In genomic region chr15:90570643-90571042, GRCh38 we compare ENCODE assay signal across 10 cellular contexts. TPM values are rescaled to one million over a fixed set of nuclear protein-coding genes. Genes with fewer than 3 reads are reported as not detected.
DNase-seq lines count a peak whose midpoint lies in the region; ATAC-seq and TF ChIP-seq lines count a peak whose summit lies in the region.
"Had no signal": no experiment of that assay in that cellular context is flagged by ENCODE, and none has a peak within 500 bp of the region (broad histone marks: within the 10 kb centered on the region; RNA-seq: fewer than 3 reads in every experiment).

No MANE protein-coding gene starts in this region.

- no peak overlapping the region for H3K4me3 ChIP-seq in adrenal gland
- H3K4me3 ChIP-seq in naive thymus-derived CD4-positive, alpha-beta T cell (ENCODE audit: low read length): no peak overlapping the region

- peaks cover 17% of the 10 kb centered on the region for H3K36me3 Mint-ChIP-seq in stimulated activated naive CD8-positive, alpha-beta T cell treated with anti-CD3 and anti-CD28 coated beads, Interleukin-15, Interleukin-2, amounts not matched to agents 100 ng/mL and 50 ng/mL, for 24 hours (ENCODE audit: low read depth)
- peaks cover 2 to 39% (median 5%) of the 10 kb centered on the region in 5 donors for H3K36me3 Mint-ChIP-seq in naive thymus-derived CD4-positive, alpha-beta T cell

- no peak for TF ChIP-seq POLR2A in adrenal gland (IDR thresholded peaks at IDR 0.05)

- H3K27me3 Mint-ChIP-seq in stimulated activated naive CD8-positive, alpha-beta T cell treated with anti-CD3 and anti-CD28 coated beads, Interleukin-15, Interleukin-2, amounts not matched to agents 100 ng/mL and 50 ng/mL, for 24 hours: no peaks in the 10 kb centered on the region
- H3K27me3 Mint-ChIP-seq in naive thymus-derived CD4-positive, alpha-beta T cell: no peaks in the 10 kb centered on the region

- peak overlapping the region; percentile 44 for H3K4me3 Mint-ChIP-seq in stimulated activated naive CD8-positive, alpha-beta T cell treated with anti-CD3 and anti-CD28 coated beads, Interleukin-15, Interleukin-2, amounts not matched to agents 100 ng/mL and 50 ng/mL, for 24 hours
- H3K4me3 Mint-ChIP-seq in naive thymus-derived CD4-positive, alpha-beta T cell: peak overlapping the region; percentile 25 to 76 (median 66)

- no peaks in the 10 kb centered on the region for H3K9me3 ChIP-seq in adrenal gland (replicated peaks in 1 of 3)
- H3K9me3 ChIP-seq in naive thymus-derived CD4-positive, alpha-beta T cell (ENCODE audit: control insufficient read depth in 2 of 3, low read length in 3 of 3): no peaks in the 10 kb centered on the region

- no peaks in the 10 kb centered on the region for H3K27me3 ChIP-seq in adrenal gland
- H3K27me3 ChIP-seq in naive thymus-derived CD4-positive, alpha-beta T cell (ENCODE audit: control insufficient read depth in 2 of 2, insufficient read depth in 2 of 2, low read length in 2 of 2): no peaks in the 10 kb centered on the region

- peaks cover 14 to 35% of the 10 kb centered on the region in 2 donors for H3K4me1 ChIP-seq in adrenal gland (replicated peaks in 1 of 2)
- peaks cover 41 to 92% of the 10 kb centered on the region in 2 donors for H3K4me1 ChIP-seq in naive thymus-derived CD4-positive, alpha-beta T cell (ENCODE audit: control insufficient read depth in 2 of 2, insufficient read depth in 2 of 2, low read length in 2 of 2)

- WGBS in adrenal gland, 4 donors: 37 to 52% (median 37%) methylated on average over 5 of the region's 5 CpGs

- intact Hi-C loops in adrenal gland (cut with DNase I): no loop called here
- intact Hi-C loops in naive thymus-derived CD4-positive, alpha-beta T cell (cut with micrococcal nuclease): loop anchor here in 1 of 2 donors (5.0 kb wide), 1 partner anchor 147 kb away; the partner anchor contains the start of gene BLM

- POLR2A ChIA-PET in naive thymus-derived CD4-positive, alpha-beta T cell (lab: Charles Lee): interaction anchor here (1.0 to 2.2 kb wide), 4 partner anchors 9 to 31 kb away, joined by 3 to 15 read pairs (median 4); no protein-coding TSS in a partner anchor

- no peak for ATAC-seq in stimulated activated naive CD8-positive, alpha-beta T cell treated with anti-CD3 and anti-CD28 coated beads, Interleukin-15, Interleukin-2, amounts not matched to agents 100 U/mL and 50 U/mL, for 24 hours
- ATAC-seq in naive thymus-derived CD4-positive, alpha-beta T cell: no peak

- DNase-seq in stimulated activated naive CD8-positive, alpha-beta T cell treated with anti-CD3 and anti-CD28 coated beads, Interleukin-15, Interleukin-2, amounts not matched to agents 100 U/mL and 50 U/mL, for 24 hours: no peak
- DNase-seq in adrenal gland: no peak
- no peak for DNase-seq in naive thymus-derived CD4-positive, alpha-beta T cell
- no peak for DNase-seq in putamen (ENCODE audit: low spot score)
- no peak for DNase-seq in HPDE6-E6E7 (ENCODE audit: extremely low spot score)
- DNase-seq in kidney glomerular epithelial cell (lab: John Stamatoyannopoulos, UW): no peak
- DNase-seq in iPS-NIHi7 (ENCODE audit: extremely low spot score): no peak
- DNase-seq: NCI-H1092 treated with DMSO at 0.1 percent for 48 hours, NCI-H510A treated with DMSO at 0.1 percent for 48 hours had no signal

- peak overlapping the region; percentile 64 for H3K27ac Mint-ChIP-seq in stimulated activated naive CD8-positive, alpha-beta T cell treated with anti-CD3 and anti-CD28 coated beads, Interleukin-15, Interleukin-2, amounts not matched to agents 100 ng/mL and 50 ng/mL, for 24 hours
- H3K27ac Mint-ChIP-seq in naive thymus-derived CD4-positive, alpha-beta T cell: peak overlapping the region; percentile 57 to 96 (median 88)

- H3K27ac ChIP-seq in adrenal gland: peak overlapping the region in 3 of 5 donors; percentile 52 to 78 (median 55)
- peak overlapping the region; percentile 22 for H3K27ac ChIP-seq in naive thymus-derived CD4-positive, alpha-beta T cell (ENCODE audit: low read depth, low read length)

- H3K9me3 Mint-ChIP-seq in stimulated activated naive CD8-positive, alpha-beta T cell treated with anti-CD3 and anti-CD28 coated beads, Interleukin-15, Interleukin-2, amounts not matched to agents 100 ng/mL and 50 ng/mL, for 24 hours: no peaks in the 10 kb centered on the region
- H3K9me3 Mint-ChIP-seq in naive thymus-derived CD4-positive, alpha-beta T cell: peaks cover 0 to 7% (median 0%) of the 10 kb centered on the region in 11 donors

- no peaks in the 10 kb centered on the region for H3K36me3 ChIP-seq in adrenal gland (replicated peaks in 1 of 2)
- H3K36me3 ChIP-seq in naive thymus-derived CD4-positive, alpha-beta T cell (ENCODE audit: control insufficient read depth in 2 of 3, insufficient read depth in 3 of 3, low read length in 3 of 3): no peaks in the 10 kb centered on the region

- H3K4me1 Mint-ChIP-seq in stimulated activated naive CD8-positive, alpha-beta T cell treated with anti-CD3 and anti-CD28 coated beads, Interleukin-15, Interleukin-2, amounts not matched to agents 100 ng/mL and 50 ng/mL, for 24 hours (ENCODE audit: low read depth): peaks cover 88% of the 10 kb centered on the region
- peaks cover 55 to 97% (median 89%) of the 10 kb centered on the region in 7 donors for H3K4me1 Mint-ChIP-seq in naive thymus-derived CD4-positive, alpha-beta T cell

- no peak for TF ChIP-seq CTCF in adrenal gland (IDR thresholded peaks at IDR 0.05)

- CTCF ChIA-PET in naive thymus-derived CD4-positive, alpha-beta T cell (lab: Charles Lee): interaction anchor here (1.2 kb wide), 1 partner anchor 9 kb away, joined by 3 read pairs; no protein-coding TSS in a partner anchor

RNA-seq across cellular contexts. Expression of gene CRTC3, which starts 40.9 kb away (rescaled TPM):
- total RNA-seq in adrenal gland: 10 to 100 TPM; 24.1 to 46.7 (median 37.3) TPM
- polyA plus RNA-seq in adrenal gland: 10 to 100 TPM; 11.5 to 20.9 (median 19.7) TPM
- 100 to 1,000 TPM; 104 to 132 (median 109) TPM for total RNA-seq in naive thymus-derived CD4-positive, alpha-beta T cell
- 10 to 100 TPM; 40.5 to 70.2 TPM for polyA plus RNA-seq in naive thymus-derived CD4-positive, alpha-beta T cell
